Comparison of ENCODE assay signal across 1 cellular context in the genomic region with DNA sequence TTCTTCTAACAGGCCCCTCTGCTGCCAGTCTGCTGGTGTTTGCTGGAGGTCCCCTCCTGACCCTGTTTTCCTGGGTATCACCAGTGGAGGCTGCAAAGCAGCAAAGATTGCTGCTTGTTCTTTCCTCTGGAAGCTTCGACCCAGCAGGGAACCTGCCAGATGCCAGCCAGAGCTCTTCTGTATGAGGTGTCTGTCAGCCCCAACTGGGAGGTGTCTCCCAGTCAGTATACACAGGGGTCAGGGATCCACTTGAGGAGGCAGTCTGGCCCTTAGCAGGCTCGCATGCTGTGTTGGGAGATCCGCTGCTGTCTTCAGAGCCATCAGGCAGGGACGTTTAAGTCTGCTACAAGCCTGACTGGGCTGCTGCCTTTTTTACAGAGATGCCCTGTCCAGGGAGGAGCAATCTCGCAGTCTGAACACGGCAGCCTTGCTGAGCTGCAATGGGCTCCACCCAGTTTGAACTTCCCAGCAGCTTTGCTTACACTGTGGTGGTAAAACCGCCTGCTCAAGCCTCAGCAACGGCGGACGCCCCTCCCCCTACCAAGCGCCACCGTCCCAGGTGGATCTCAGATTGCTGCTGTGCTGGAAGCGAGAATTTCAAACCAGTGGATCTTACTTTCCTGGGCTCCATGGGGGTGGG.
TF ChIP-seq lines count a peak whose summit lies in the region.

No MANE protein-coding gene starts in this region.

TF ChIP-seq in IMR-90, 13 proteins besides CTCF, POLR2A, EP300 and RAD21:
- TF ChIP-seq SMC3 (IDR thresholded peaks at IDR 0.05; ENCODE audit: low read depth, low read length) = no peak
- TF ChIP-seq FOS (IDR thresholded peaks at IDR 0.05; ENCODE audit: low read depth, low read length) = no peak
- TF ChIP-seq RFX5 (IDR thresholded peaks at IDR 0.05; ENCODE audit: low read depth, low read length) = no peak
- no peak for TF ChIP-seq RCOR1 (IDR thresholded peaks at IDR 0.05; ENCODE audit: insufficient replicate concordance, low read length)
- TF ChIP-seq CHD1 (IDR thresholded peaks at IDR 0.05; ENCODE audit: low read depth, low read length) = no peak
- no peak for TF ChIP-seq MXI1 (IDR thresholded peaks at IDR 0.05; ENCODE audit: borderline replicate concordance, low read depth, low read length)
- no peak for TF ChIP-seq MAFK (IDR thresholded peaks at IDR 0.05; ENCODE audit: low read depth, low read length)
- TF ChIP-seq, protein P1, sequence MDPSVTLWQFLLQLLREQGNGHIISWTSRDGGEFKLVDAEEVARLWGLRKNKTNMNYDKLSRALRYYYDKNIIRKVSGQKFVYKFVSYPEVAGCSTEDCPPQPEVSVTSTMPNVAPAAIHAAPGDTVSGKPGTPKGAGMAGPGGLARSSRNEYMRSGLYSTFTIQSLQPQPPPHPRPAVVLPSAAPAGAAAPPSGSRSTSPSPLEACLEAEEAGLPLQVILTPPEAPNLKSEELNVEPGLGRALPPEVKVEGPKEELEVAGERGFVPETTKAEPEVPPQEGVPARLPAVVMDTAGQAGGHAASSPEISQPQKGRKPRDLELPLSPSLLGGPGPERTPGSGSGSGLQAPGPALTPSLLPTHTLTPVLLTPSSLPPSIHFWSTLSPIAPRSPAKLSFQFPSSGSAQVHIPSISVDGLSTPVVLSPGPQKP (IDR thresholded peaks at IDR 0.05; ENCODE audit: borderline replicate concordance, low read depth, low read length) = no peak
- TF ChIP-seq, protein P2, sequence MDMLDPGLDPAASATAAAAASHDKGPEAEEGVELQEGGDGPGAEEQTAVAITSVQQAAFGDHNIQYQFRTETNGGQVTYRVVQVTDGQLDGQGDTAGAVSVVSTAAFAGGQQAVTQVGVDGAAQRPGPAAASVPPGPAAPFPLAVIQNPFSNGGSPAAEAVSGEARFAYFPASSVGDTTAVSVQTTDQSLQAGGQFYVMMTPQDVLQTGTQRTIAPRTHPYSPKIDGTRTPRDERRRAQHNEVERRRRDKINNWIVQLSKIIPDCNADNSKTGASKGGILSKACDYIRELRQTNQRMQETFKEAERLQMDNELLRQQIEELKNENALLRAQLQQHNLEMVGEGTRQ (IDR thresholded peaks at IDR 0.05; ENCODE audit: low read depth, low read length) = no peak
- no peak for TF ChIP-seq NFE2L2 (IDR thresholded peaks at IDR 0.05; ENCODE audit: low read depth, low read length)
- TF ChIP-seq MAZ (IDR thresholded peaks at IDR 0.05; ENCODE audit: borderline replicate concordance, low read depth, low read length) = no peak
- TF ChIP-seq BHLHE40 (IDR thresholded peaks at IDR 0.05; ENCODE audit: low read depth, low read length) = no peak
- TF ChIP-seq CEBPB (IDR thresholded peaks at IDR 0.05; ENCODE audit: low read depth, low read length) = no peak
